ENCODE assay signal across 10 cellular contexts in the genomic region with DNA sequence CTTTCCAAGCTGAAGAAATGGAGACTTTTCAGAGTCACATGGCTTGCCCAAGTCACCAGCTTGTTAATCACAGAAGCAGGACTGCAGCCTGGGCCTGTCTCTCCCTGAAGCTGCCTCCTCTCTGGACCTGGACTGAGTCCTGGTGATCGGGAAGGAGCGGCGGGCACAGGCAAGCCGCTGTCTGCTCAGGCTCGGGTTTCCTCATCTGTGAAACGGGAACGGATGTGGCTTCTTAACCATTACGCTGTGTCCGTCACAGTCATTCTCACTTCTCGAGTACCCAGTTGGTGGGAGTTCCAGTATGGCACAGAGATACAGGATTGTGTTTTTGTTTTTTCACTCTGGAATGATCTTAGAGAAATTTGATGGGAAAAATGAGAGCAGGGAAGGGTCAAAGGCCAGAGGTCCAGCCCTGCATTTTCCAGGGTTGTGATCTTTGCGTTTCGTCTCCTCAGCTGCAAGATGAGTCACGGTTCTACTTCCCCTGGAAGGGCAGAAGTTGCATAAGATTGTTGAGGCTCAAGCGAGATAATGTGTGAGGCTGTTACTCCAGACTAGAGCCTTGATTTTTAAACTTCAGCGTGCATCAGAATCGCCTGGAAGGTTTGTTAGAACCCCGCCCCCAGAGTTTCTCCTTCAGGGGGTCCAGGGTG. TPM values are rescaled to one million over a fixed set of nuclear protein-coding genes. Genes with fewer than 3 reads are reported as not detected.
A peak's percentile ranks its signal among the peaks of the same experiment; 100 is the strongest.
DNase-seq lines count a peak whose midpoint lies in the region; ATAC-seq, FAIRE-seq and TF ChIP-seq lines count a peak whose summit lies in the region.
"Had no signal": no experiment of that assay in that cellular context is flagged by ENCODE, and none has a peak within 500 bp of the region (broad histone marks: within the 10 kb centered on the region; RNA-seq: fewer than 3 reads in every experiment).

No MANE protein-coding gene starts in this region.

- ATAC-seq in activated naive CD8-positive, alpha-beta T cell treated with anti-CD3 and anti-CD28 coated beads, Interleukin-2, amount 50 U/mL, for 24 hours: no peak
- ATAC-seq in left lung (peak; percentile 67), HG02798 (IDR thresholded peaks at IDR 0.05; ENCODE audit: poor library complexity, unreplicated experiment) (no peak)

- no peaks in the 10 kb centered on the region for H3K9me3 ChIP-seq in left lung

- H3K27me3 ChIP-seq in left lung: peaks cover 0 to 33% of the 10 kb centered on the region in 2 donors

- TF ChIP-seq CTCF in left lung (IDR thresholded peaks at IDR 0.05): no peak

- no peaks in the 10 kb centered on the region for H3K9me3 Mint-ChIP-seq in activated naive CD8-positive, alpha-beta T cell treated with anti-CD3 and anti-CD28 coated beads, Interleukin-2, amount 50 U/mL, for 24 hours
- H3K9me3 Mint-ChIP-seq in activated naive CD8-positive, alpha-beta T cell treated with anti-CD3 and anti-CD28 coated beads for 36 hours: no peaks in the 10 kb centered on the region

- no peak overlapping the region for H3K4me3 ChIP-seq in left lung

- no peaks in the 10 kb centered on the region for H3K36me3 Mint-ChIP-seq in activated naive CD8-positive, alpha-beta T cell treated with anti-CD3 and anti-CD28 coated beads, Interleukin-2, amount 50 U/mL, for 24 hours (ENCODE audit: low read depth)
- no peaks in the 10 kb centered on the region for H3K36me3 Mint-ChIP-seq in activated naive CD8-positive, alpha-beta T cell treated with anti-CD3 and anti-CD28 coated beads for 36 hours

- H3K27ac Mint-ChIP-seq in activated naive CD8-positive, alpha-beta T cell treated with anti-CD3 and anti-CD28 coated beads, Interleukin-2, amount 50 U/mL, for 24 hours: no peak overlapping the region
- H3K27ac Mint-ChIP-seq in activated naive CD8-positive, alpha-beta T cell treated with anti-CD3 and anti-CD28 coated beads for 36 hours: no peak overlapping the region

- no peaks in the 10 kb centered on the region for H3K36me3 ChIP-seq in left lung

- no peaks in the 10 kb centered on the region for H3K27me3 Mint-ChIP-seq in activated naive CD8-positive, alpha-beta T cell treated with anti-CD3 and anti-CD28 coated beads, Interleukin-2, amount 50 U/mL, for 24 hours
- peaks cover 3% of the 10 kb centered on the region for H3K27me3 Mint-ChIP-seq in activated naive CD8-positive, alpha-beta T cell treated with anti-CD3 and anti-CD28 coated beads for 36 hours

- peaks cover 0 to 49% of the 10 kb centered on the region in 2 donors for H3K4me1 ChIP-seq in left lung

- peak overlapping the region; percentile 62 to 94 for H3K27ac ChIP-seq in left lung

- intact Hi-C loops in left lung (cut with DNase I): no loop called here

- H3K4me1 Mint-ChIP-seq in activated naive CD8-positive, alpha-beta T cell treated with anti-CD3 and anti-CD28 coated beads, Interleukin-2, amount 50 U/mL, for 24 hours: peaks cover 13% of the 10 kb centered on the region
- no peaks in the 10 kb centered on the region for H3K4me1 Mint-ChIP-seq in activated naive CD8-positive, alpha-beta T cell treated with anti-CD3 and anti-CD28 coated beads for 36 hours

- FAIRE-seq in urothelium cell line (lab: Jason Lieb, UNC): peak; percentile 94

- H3K4me3 Mint-ChIP-seq in activated naive CD8-positive, alpha-beta T cell treated with anti-CD3 and anti-CD28 coated beads, Interleukin-2, amount 50 U/mL, for 24 hours: peak overlapping the region; percentile 34
- no peak overlapping the region for H3K4me3 Mint-ChIP-seq in activated naive CD8-positive, alpha-beta T cell treated with anti-CD3 and anti-CD28 coated beads for 36 hours

- no peak for DNase-seq in activated naive CD8-positive, alpha-beta T cell treated with anti-CD3 and anti-CD28 coated beads, Interleukin-2, amount 50 U/mL, for 24 hours
- DNase-seq in activated naive CD8-positive, alpha-beta T cell treated with anti-CD3 and anti-CD28 coated beads for 36 hours: no peak
- DNase-seq in amniotic epithelial cell (ENCODE audit: low read depth): peak; percentile 91
- peak; percentile 77 to 85 for DNase-seq in left lung
- DNase-seq in urothelium cell line (ENCODE audit: low spot score): peak; percentile 70
- DNase-seq in SW 1271 (lab: John Stamatoyannopoulos, UW): no peak
- no peak for DNase-seq in NCI-H2227 treated with DMSO at 0.1 percent for 48 hours (lab: John Stamatoyannopoulos, UW)
- DNase-seq: activated CD8-positive, alpha-beta memory T cell treated with anti-CD3 and anti-CD28 coated beads, Interleukin-2, amount 50 U/mL, for 48 hours; NCI-H1105 had no signal

RNA-seq across cellular contexts. Expression of gene LRTM2, which starts 7.6 kb away (rescaled TPM):
- not detected for total RNA-seq in activated naive CD8-positive, alpha-beta T cell treated with anti-CD3 and anti-CD28 coated beads for 36 hours
- total RNA-seq in left lung: not detected

Comparison
In these comparisons a context has a peak if more than half of its experiments do, and no peak if none do; other contexts are left out.
1. DNase-seq: peak in amniotic epithelial cell (single experiment), left lung (2 of 2) and urothelium cell line (single experiment); none in activated naive CD8-positive, alpha-beta T cell treated with anti-CD3 and anti-CD28 coated beads, Interleukin-2, amount 50 U/mL, for 24 hours (single experiment), activated naive CD8-positive, alpha-beta T cell treated with anti-CD3 and anti-CD28 coated beads for 36 hours (single experiment), SW 1271 (0 of 2) and NCI-H2227 treated with DMSO at 0.1 percent for 48 hours (single experiment).